In genomic region chr1:202154766-202155477, GRCh38 we compare ENCODE assay signal across 8 cellular contexts. TPM values are rescaled to one million over a fixed set of nuclear protein-coding genes. Genes with fewer than 3 reads are reported as not detected.
DNase-seq lines count a peak whose midpoint lies in the region; ATAC-seq, FAIRE-seq and TF ChIP-seq lines count a peak whose summit lies in the region.

No MANE protein-coding gene starts in this region.

- H3K27me3 ChIP-seq in mucosa of stomach (ENCODE audit: control insufficient read depth, insufficient read depth, low read length) (peaks cover 5% of the 10 kb centered on the region), sigmoid colon (no peaks in the 10 kb centered on the region)

- DNase-seq in activated CD4-positive, CD25-positive, alpha-beta regulatory T cell treated with anti-CD3 and anti-CD28 coated beads, Interleukin-2, amount 50 U/mL, for 72 hours, result no peak
- DNase-seq in NB4 (ENCODE audit: low read depth) (peak; percentile 66), sigmoid colon (no peak)
- DNase-seq in effector memory CD8-positive, alpha-beta T cell, result peak; percentile 55 to 63 (median 55)

- peak overlapping the region; percentile 72 to 83 for H3K27ac Mint-ChIP-seq in effector memory CD8-positive, alpha-beta T cell

- H3K4me3 Mint-ChIP-seq in effector memory CD8-positive, alpha-beta T cell, result peak overlapping the region in 1 of 2 donors; percentile 37

- H3K4me3 ChIP-seq in NB4 (ENCODE audit: low read depth, low read length) (no peak overlapping the region), mucosa of stomach (ENCODE audit: low read length) (no peak overlapping the region), sigmoid colon (no peak overlapping the region)

- peak overlapping the region; percentile 29 for H3K9ac ChIP-seq in mucosa of stomach (ENCODE audit: low read length)

- H3K9me3 ChIP-seq in mucosa of stomach (ENCODE audit: control insufficient read depth, low read length) (no peaks in the 10 kb centered on the region), sigmoid colon (no peaks in the 10 kb centered on the region)

- no peaks in the 10 kb centered on the region for H3K9me3 Mint-ChIP-seq in effector memory CD8-positive, alpha-beta T cell

- TF ChIP-seq POLR2A in NB4 (IDR thresholded peaks at IDR 0.05; ENCODE audit: extremely low read depth, insufficient read length) (no peak), sigmoid colon (IDR thresholded peaks at IDR 0.05) (no peak)

- FAIRE-seq in TTC549 (lab: Jason Lieb, UNC), result peak; percentile 62

- no peak overlapping the region for H3K27ac ChIP-seq in sigmoid colon

- intact Hi-C loops in sigmoid colon (cut with DNase I), result no loop called here

- WGBS in sigmoid colon, 2 donors, result 25 to 47% methylated on average over 11 of the region's 11 CpGs

- peaks cover 41 to 65% of the 10 kb centered on the region in 2 donors for H3K4me1 Mint-ChIP-seq in effector memory CD8-positive, alpha-beta T cell (ENCODE audit: low read depth in 2 of 2)

- peak; percentile 48 for TF ChIP-seq CTCF in NB4 (IDR thresholded peaks at IDR 0.05; ENCODE audit: low read depth, low read length)
- peak in 2 of 4 experiments; percentile 14 to 16 for TF ChIP-seq CTCF in sigmoid colon (IDR thresholded peaks at IDR 0.05)

- H3K27me3 Mint-ChIP-seq in effector memory CD8-positive, alpha-beta T cell, result no peaks in the 10 kb centered on the region

- peaks cover 92% of the 10 kb centered on the region for H3K36me3 Mint-ChIP-seq in effector memory CD8-positive, alpha-beta T cell (ENCODE audit: insufficient read depth)

- H3K36me3 ChIP-seq in mucosa of stomach (ENCODE audit: control insufficient read depth, insufficient read depth, low read length) (no peaks in the 10 kb centered on the region), sigmoid colon (no peaks in the 10 kb centered on the region)

- ATAC-seq in activated CD4-positive, CD25-positive, alpha-beta regulatory T cell treated with anti-CD3 and anti-CD28 coated beads, Interleukin-2, amount 50 U/mL, for 24 hours, result peak; percentile 23 to 58
- ATAC-seq in effector memory CD8-positive, alpha-beta T cell (replicated peaks), result peak; percentile 78
- ATAC-seq in GM18858 (IDR thresholded peaks at IDR 0.05; ENCODE audit: unreplicated experiment), result no peak

- H3K4me1 ChIP-seq in mucosa of stomach (ENCODE audit: control insufficient read depth, insufficient read depth, low read length), result peaks cover 9% of the 10 kb centered on the region
- H3K4me1 ChIP-seq in sigmoid colon, result no peaks in the 10 kb centered on the region

- no peak for TF ChIP-seq EP300 in sigmoid colon (IDR thresholded peaks at IDR 0.05)

RNA-seq across cellular contexts. Expression of gene PTPN7, which starts 5.5 kb away (rescaled TPM):
- 1 to 10 TPM in 2 of 4 donors, under 1 TPM in 1, not detected in 1; 0.71 to 6.2 (median 3.0) TPM for total RNA-seq in sigmoid colon
- 10 to 100 TPM in 1 of 3 donors, 1 to 10 TPM in 2; 2.3 to 18.2 (median 6.0) TPM for polyA plus RNA-seq in sigmoid colon

RNA-seq across cellular contexts. Expression of gene ARL8A, which starts 10.4 kb away (rescaled TPM):
- 10 to 100 TPM; 21.6 to 29.0 (median 25.2) TPM for total RNA-seq in sigmoid colon
- polyA plus RNA-seq in sigmoid colon, result 10 to 100 TPM; 13.8 to 22.4 (median 15.7) TPM

RNA-seq across cellular contexts. Expression of gene GPR37L1, which starts 32.2 kb away (rescaled TPM):
- under 1 TPM; under 0.01 to 0.36 (median 0.27) TPM for total RNA-seq in sigmoid colon
- 1 to 10 TPM in 1 of 3 donors, under 1 TPM in 1, not detected in 1; 0.92 to 1.8 TPM for polyA plus RNA-seq in sigmoid colon

RNA-seq across cellular contexts. Expression of gene LGR6, which starts 38.7 kb away (rescaled TPM):
- total RNA-seq in sigmoid colon, result under 1 TPM in 2 of 4 donors, not detected in 2; 0.14 to 0.28 TPM
- 1 to 10 TPM in 1 of 3 donors, not detected in 2; 1.0 TPM for polyA plus RNA-seq in sigmoid colon

Comparison
In these comparisons a context has a peak if more than half of its experiments do, and no peak if none do; other contexts are left out.
1. DNase-seq: peak in NB4 (single experiment) and effector memory CD8-positive, alpha-beta T cell (3 of 3); none in activated CD4-positive, CD25-positive, alpha-beta regulatory T cell treated with anti-CD3 and anti-CD28 coated beads, Interleukin-2, amount 50 U/mL, for 72 hours (single experiment) and sigmoid colon (single experiment).